In genomic region chr5:178204205-178205009, GRCh38 we compare ENCODE assay signal across 8 cellular contexts. TPM values are rescaled to one million over a fixed set of nuclear protein-coding genes. Genes with fewer than 3 reads are reported as not detected.
DNase-seq lines count a peak whose midpoint lies in the region; ATAC-seq and TF ChIP-seq lines count a peak whose summit lies in the region.

Gene HNRNPAB, plus strand, starts transcription at chr5:178204533. Its CDS starts 305 bp downstream, at chr5:178204838.

- H3K27ac ChIP-seq in adipose tissue (ENCODE audit: low read depth, low read length) (peak within 1 kb of the TSS; percentile 84), heart left ventricle (peak within 1 kb of the TSS; percentile 71 to 97 (median 94)), upper lobe of left lung (peak within 1 kb of the TSS; percentile 89 to 98 (median 94))

- H3K9me3 ChIP-seq in heart left ventricle, result no peaks in the 10 kb centered on the region
- H3K9me3 ChIP-seq in upper lobe of left lung, result no peaks in the 10 kb centered on the region

- H3K4me3 ChIP-seq in GM12875 (ENCODE audit: low read depth, low read length) (peak within 1 kb of the TSS; percentile 95), heart left ventricle (peak within 1 kb of the TSS; percentile 66 to 100 (median 92)), upper lobe of left lung (peak within 1 kb of the TSS; percentile 57 to 100 (median 85))

- WGBS in adipose tissue, 3 donors, result 0 to 1% (median 1%) methylated on average over 102 to 111 of the region's 111 CpGs
- WGBS in heart left ventricle, 4 donors, result 0 to 1% (median 0%) methylated on average over 23 to 111 of the region's 111 CpGs
- WGBS in upper lobe of left lung, 2 donors, result 5% methylated on average over 15 of the region's 111 CpGs; no CpG with 5 or more reads in 1 of the 2 donors

- H3K27me3 ChIP-seq in heart left ventricle (no peaks in the 10 kb centered on the region), upper lobe of left lung (no peaks in the 10 kb centered on the region)

- H3K36me3 ChIP-seq in heart left ventricle (peaks cover 0 to 40% (median 33%) of the 10 kb centered on the region in 9 donors), upper lobe of left lung (peaks cover 7 to 35% (median 28%) of the 10 kb centered on the region in 4 donors)

- TF ChIP-seq CTCF in GM12875 (IDR thresholded peaks at IDR 0.05; ENCODE audit: borderline replicate concordance, insufficient read depth, low read depth, low read length), result no peak
- no peak for TF ChIP-seq CTCF in heart left ventricle (IDR thresholded peaks at IDR 0.05)
- TF ChIP-seq CTCF in upper lobe of left lung (IDR thresholded peaks at IDR 0.05), result peak in 2 of 6 experiments; percentile 19 to 32

- peak; percentile 74 for DNase-seq in NCI-H1436 (lab: John Stamatoyannopoulos, UW)
- peak; percentile 94 for DNase-seq in T follicular helper cell (ENCODE audit: low read depth)
- DNase-seq in heart left ventricle, result peak; percentile 95 to 97 (median 96)
- DNase-seq in posterior cingulate gyrus, result peak; percentile 94 to 99 (median 96)
- DNase-seq in upper lobe of left lung, result peak; percentile 93 to 98

- peak in 1 of 4 donors; percentile 78 for TF ChIP-seq EP300 in upper lobe of left lung (IDR thresholded peaks at IDR 0.05)

- H3K4me1 ChIP-seq in heart left ventricle (peaks cover 11 to 42% (median 24%) of the 10 kb centered on the region in 12 donors), upper lobe of left lung (peaks cover 26 to 32% (median 29%) of the 10 kb centered on the region in 4 donors)

- ATAC-seq in HG02798 (IDR thresholded peaks at IDR 0.05; ENCODE audit: poor library complexity, unreplicated experiment) (peak; percentile 82), heart left ventricle (peak; percentile 91 to 97 (median 95)), upper lobe of left lung (ENCODE audit: low FRiP score in 2 of 2) (peak; percentile 94 to 96)

- intact Hi-C loops in heart left ventricle (cut with DNase I) (loop anchor here in 1 of 10 donors (2.0 kb wide), 1 partner anchor 24 kb away; no protein-coding TSS in a partner anchor), posterior cingulate gyrus (cut with DNase I) (no loop called here)

- peak; percentile 88 to 99 for TF ChIP-seq POLR2A in heart left ventricle (IDR thresholded peaks at IDR 0.05)
- peak; percentile 95 to 100 (median 98) for TF ChIP-seq POLR2A in upper lobe of left lung (IDR thresholded peaks at IDR 0.05)

RNA-seq across cellular contexts. Expression of gene HNRNPAB, which starts in this region (rescaled TPM):
- polyA plus RNA-seq in adipose tissue (100 to 1,000 TPM in 2 of 3 donors, 10 to 100 TPM in 1; 25.0 to 133 (median 111) TPM), heart left ventricle (100 to 1,000 TPM; 109 to 150 TPM)
- total RNA-seq in heart left ventricle (100 to 1,000 TPM in 3 of 9 donors, 10 to 100 TPM in 6; 64.2 to 139 (median 85.7) TPM), upper lobe of left lung (100 to 1,000 TPM in 3 of 6 donors, 10 to 100 TPM in 3; 61.8 to 133 (median 97.7) TPM)

Comparison
In these comparisons a context has a peak if more than half of its experiments do, and no peak if none do; other contexts are left out.
1. Peak in every context shown above with its lines: DNase-seq, ATAC-seq, H3K4me3 ChIP-seq and H3K27ac ChIP-seq.